ENCODE assay signal across 8 cellular contexts in genomic region chr11:2883717-2884423, GRCh38. TPM values are rescaled to one million over a fixed set of nuclear protein-coding genes. Genes with fewer than 3 reads are reported as not detected.
DNase-seq lines count a peak whose midpoint lies in the region; ATAC-seq, FAIRE-seq and TF ChIP-seq lines count a peak whose summit lies in the region.

No MANE protein-coding gene starts in this region.

- peaks cover 4% of the 10 kb centered on the region for H3K9me3 ChIP-seq in AG04450 (ENCODE audit: control insufficient read depth, insufficient read depth, low read length)
- H3K9me3 ChIP-seq in endothelial cell of umbilical vein (replicated peaks; ENCODE audit: control insufficient read depth, insufficient read depth, low read length): no peaks in the 10 kb centered on the region
- no peaks in the 10 kb centered on the region for H3K9me3 ChIP-seq in naive thymus-derived CD4-positive, alpha-beta T cell (ENCODE audit: control insufficient read depth in 2 of 3, low read length in 3 of 3)

- POLR2A ChIA-PET in AG04450 (lab: Yijun Ruan, JAX): interaction anchor here (0.9 to 6.6 kb wide), 4 partner anchors 46 to 351 kb away, joined by 4 to 46 read pairs (median 6); partner anchors contain the start of genes KCNQ1OT1 and PHLDA2
- POLR2A ChIA-PET in endothelial cell of umbilical vein (lab: Charles Lee): interaction anchor here (1.4 kb wide), 1 partner anchor 184 kb away, joined by 4 read pairs; the partner anchor contains the start of gene KCNQ1OT1
- POLR2A ChIA-PET in naive thymus-derived CD4-positive, alpha-beta T cell (lab: Charles Lee): no interaction called here
- POLR2A ChIA-PET in activated CD4-positive, alpha-beta T cell treated with anti-CD3 and anti-CD28 coated beads for 36 hours (lab: Charles Lee): no interaction called here

- H3K4me1 Mint-ChIP-seq in naive thymus-derived CD4-positive, alpha-beta T cell: peaks cover 0 to 26% (median 21%) of the 10 kb centered on the region in 7 donors
- peaks cover 4% of the 10 kb centered on the region for H3K4me1 Mint-ChIP-seq in activated CD4-positive, alpha-beta T cell treated with anti-CD3 and anti-CD28 coated beads for 36 hours

- peak overlapping the region in 1 of 9 donors; percentile 3 for H3K27ac Mint-ChIP-seq in naive thymus-derived CD4-positive, alpha-beta T cell
- H3K27ac Mint-ChIP-seq in activated CD4-positive, alpha-beta T cell treated with anti-CD3 and anti-CD28 coated beads for 36 hours: no peak overlapping the region

- H3K27ac ChIP-seq in AG04450 (ENCODE audit: low read depth, low read length): no peak overlapping the region
- H3K27ac ChIP-seq in endothelial cell of umbilical vein (ENCODE audit: insufficient read depth, low read depth, low read length): no peak overlapping the region
- H3K27ac ChIP-seq in naive thymus-derived CD4-positive, alpha-beta T cell (ENCODE audit: low read depth, low read length): no peak overlapping the region

- no peak overlapping the region for H3K9ac ChIP-seq in endothelial cell of umbilical vein (replicated peaks; ENCODE audit: extremely low read depth, insufficient read depth, low read length)

- TF ChIP-seq CTCF in AG04450 (IDR thresholded peaks at IDR 0.05; ENCODE audit: low read depth, low read length) (no peak), endothelial cell of umbilical vein (IDR thresholded peaks at IDR 0.05; ENCODE audit: extremely low read depth in 1 of 2, insufficient read depth in 1 of 2, low read depth in 1 of 2, low read length in 2 of 2) (no peak), GM10266 (IDR thresholded peaks at IDR 0.05; ENCODE audit: control insufficient read depth, insufficient read depth, low read depth, missing control alignments) (no peak)

- H3K4me3 ChIP-seq in AG04450 (ENCODE audit: low read depth, low read length): peak overlapping the region; percentile 65
- H3K4me3 ChIP-seq in endothelial cell of umbilical vein (replicated peaks in 1 of 3; ENCODE audit: insufficient read depth in 1 of 3, low read depth in 1 of 3, low read length in 3 of 3): peak overlapping the region; percentile 24 to 44 (median 31)
- H3K4me3 ChIP-seq in naive thymus-derived CD4-positive, alpha-beta T cell (ENCODE audit: low read length): peak overlapping the region; percentile 33

- peak overlapping the region; percentile 40 for H3K4me2 ChIP-seq in endothelial cell of umbilical vein (ENCODE audit: insufficient read depth, low read length)

- dilution Hi-C loops in endothelial cell of umbilical vein (cut with MboI; ENCODE audit: extremely low pct_ligation_motif_present, low sequenced_read_pairs): no loop called here

- no peak for TF ChIP-seq POLR2A in endothelial cell of umbilical vein (IDR thresholded peaks at IDR 0.05; ENCODE audit: low read depth, low read length)

- no peaks in the 10 kb centered on the region for H4K20me1 ChIP-seq in endothelial cell of umbilical vein (replicated peaks; ENCODE audit: control insufficient read depth, extremely low read depth, insufficient read depth, low read length)

- H2AFZ ChIP-seq in endothelial cell of umbilical vein (ENCODE audit: low read depth, low read length): peak overlapping the region; percentile 67

- intact Hi-C loops in endothelial cell of umbilical vein (cut with micrococcal nuclease): loop anchor here (10.0 kb wide), 2 partner anchors 109 to 579 kb away; partner anchors contain the start of genes C11orf21 and TSPAN32
- intact Hi-C loops in naive thymus-derived CD4-positive, alpha-beta T cell (cut with micrococcal nuclease): loop anchor here (2.0 to 10.0 kb wide), 2 partner anchors 109 to 541 kb away; partner anchors contain the start of gene NAP1L4 (in 1 of the 2)
- intact Hi-C loops in activated CD4-positive, alpha-beta T cell treated with anti-CD3 and anti-CD28 coated beads for 36 hours (cut with DNase I, micrococcal nuclease): no loop called here

- no TSS peak for BruUV-seq in endothelial cell of umbilical vein (replicated peaks; lab: Mats Ljungman, UMichigan)

- H3K9me1 ChIP-seq in endothelial cell of umbilical vein (replicated peaks; ENCODE audit: control insufficient read depth, extremely low read depth, insufficient read depth, low read length): no peaks in the 10 kb centered on the region

- peak overlapping the region in 9 of 10 donors; percentile 50 to 81 (median 72) for H3K4me3 Mint-ChIP-seq in naive thymus-derived CD4-positive, alpha-beta T cell
- H3K4me3 Mint-ChIP-seq in activated CD4-positive, alpha-beta T cell treated with anti-CD3 and anti-CD28 coated beads for 36 hours: no peak overlapping the region

- peaks cover 8% of the 10 kb centered on the region for H3K4me1 ChIP-seq in endothelial cell of umbilical vein (ENCODE audit: control insufficient read depth, extremely low read depth, insufficient read depth, low read length)
- H3K4me1 ChIP-seq in naive thymus-derived CD4-positive, alpha-beta T cell (ENCODE audit: control insufficient read depth in 2 of 2, insufficient read depth in 2 of 2, low read length in 2 of 2): peaks cover 0 to 5% of the 10 kb centered on the region in 2 donors

- H3K79me2 ChIP-seq in endothelial cell of umbilical vein (ENCODE audit: control insufficient read depth, insufficient read depth, low read length): no peaks in the 10 kb centered on the region

- H3K9me3 Mint-ChIP-seq in naive thymus-derived CD4-positive, alpha-beta T cell: peaks cover 0 to 1% (median 0%) of the 10 kb centered on the region in 11 donors
- no peaks in the 10 kb centered on the region for H3K9me3 Mint-ChIP-seq in activated CD4-positive, alpha-beta T cell treated with anti-CD3 and anti-CD28 coated beads for 36 hours (ENCODE audit: low read depth)

- H3K36me3 ChIP-seq in endothelial cell of umbilical vein (ENCODE audit: control insufficient read depth in 2 of 2, extremely low read depth in 1 of 2, insufficient read depth in 2 of 2, low read length in 2 of 2): no peaks in the 10 kb centered on the region
- peaks cover 0 to 5% (median 0%) of the 10 kb centered on the region in 3 experiments for H3K36me3 ChIP-seq in naive thymus-derived CD4-positive, alpha-beta T cell (ENCODE audit: control insufficient read depth in 2 of 3, insufficient read depth in 3 of 3, low read length in 3 of 3)

- no peaks in the 10 kb centered on the region for H3K36me3 Mint-ChIP-seq in naive thymus-derived CD4-positive, alpha-beta T cell
- H3K36me3 Mint-ChIP-seq in activated CD4-positive, alpha-beta T cell treated with anti-CD3 and anti-CD28 coated beads for 36 hours (ENCODE audit: low read depth): no peaks in the 10 kb centered on the region

- peaks cover 23% of the 10 kb centered on the region for H3K27me3 ChIP-seq in AG04450 (ENCODE audit: control insufficient read depth, insufficient read depth, low read length)
- peaks cover 3 to 14% of the 10 kb centered on the region in 2 experiments for H3K27me3 ChIP-seq in endothelial cell of umbilical vein (ENCODE audit: control insufficient read depth in 2 of 2, insufficient read depth in 2 of 2, low read length in 2 of 2)
- H3K27me3 ChIP-seq in naive thymus-derived CD4-positive, alpha-beta T cell (ENCODE audit: control insufficient read depth in 2 of 2, insufficient read depth in 2 of 2, low read length in 2 of 2): no peaks in the 10 kb centered on the region

- no peak for FAIRE-seq in endothelial cell of umbilical vein (lab: Jason Lieb, UNC)

- H3K27me3 Mint-ChIP-seq in naive thymus-derived CD4-positive, alpha-beta T cell: peaks cover 0 to 47% (median 0%) of the 10 kb centered on the region in 5 donors
- H3K27me3 Mint-ChIP-seq in activated CD4-positive, alpha-beta T cell treated with anti-CD3 and anti-CD28 coated beads for 36 hours: peaks cover 5% of the 10 kb centered on the region

- DNase-seq in AG04450 (ENCODE audit: low read depth, low spot score) (no peak), NCI-H2227 (lab: John Stamatoyannopoulos, UW; ENCODE audit: unreplicated experiment) (peak; percentile 74), endothelial cell of umbilical vein (ENCODE audit: low read depth, low spot score) (peak; percentile 21), NCI-H2196 treated with DMSO at 0.1 percent for 48 hours (lab: John Stamatoyannopoulos, UW; ENCODE audit: unreplicated experiment) (no peak), GM10266 (ENCODE audit: extremely low spot score) (no peak), HuH-7.5 (ENCODE audit: low spot score) (no peak)
- no peak for DNase-seq in naive thymus-derived CD4-positive, alpha-beta T cell
- DNase-seq in activated CD4-positive, alpha-beta T cell treated with anti-CD3 and anti-CD28 coated beads for 36 hours: no peak

- ATAC-seq in naive thymus-derived CD4-positive, alpha-beta T cell: no peak
- ATAC-seq in activated CD4-positive, alpha-beta T cell treated with anti-CD3 and anti-CD28 coated beads for 36 hours: no peak

- CTCF ChIA-PET in AG04450 (lab: Charles Lee): interaction anchor here (0.8 to 11.7 kb wide), 3 partner anchors 9 to 483 kb away, joined by 3 to 403 read pairs (median 5); partner anchors contain the start of gene TSSC4
- CTCF ChIA-PET in endothelial cell of umbilical vein (lab: Charles Lee): interaction anchor here (16.2 kb wide), 1 partner anchor 350 kb away, joined by 711 read pairs; no protein-coding TSS in a partner anchor
- CTCF ChIA-PET in naive thymus-derived CD4-positive, alpha-beta T cell (lab: Charles Lee): interaction anchor here (0.7 kb wide), 1 partner anchor 379 kb away, joined by 3 read pairs; no protein-coding TSS in a partner anchor
- CTCF ChIA-PET in activated CD4-positive, alpha-beta T cell treated with anti-CD3 and anti-CD28 coated beads for 36 hours (lab: Charles Lee): interaction anchor here (0.8 to 1.3 kb wide), 2 partner anchors 9 to 338 kb away, joined by 3 to 4 read pairs; no protein-coding TSS in a partner anchor

RNA-seq across cellular contexts. Expression of gene CDKN1C, which starts 1.7 kb away (rescaled TPM):
- polyA plus RNA-seq in AG04450 (2011; rRNA removed) (6.3 and 8.1 TPM in 2 replicates), endothelial cell of umbilical vein (4.1 and 6.6 TPM in 2 replicates)
- 1.8 and 4.0 TPM in 2 replicates for polyA minus RNA-seq in AG04450 (2011; rRNA and poly(A)+ RNA removed)
- 5.2 and 9.0 TPM in 2 replicates for total RNA-seq in endothelial cell of umbilical vein
- 1.6 and 2.5 TPM in 2 replicates for polyA plus RNA-seq in endothelial cell of umbilical vein (2011; cell fraction: cytosol; rRNA removed)
- 1.9 TPM in 2 replicates for polyA plus RNA-seq in endothelial cell of umbilical vein (2011; cell fraction: nucleus; rRNA removed)
- 0.99 and 2.3 TPM in 2 replicates for polyA plus RNA-seq in endothelial cell of umbilical vein (2012)
- 1.4 and 2.4 TPM in 2 replicates for polyA minus RNA-seq in endothelial cell of umbilical vein
- polyA minus RNA-seq in endothelial cell of umbilical vein (2011; cell fraction: cytosol; rRNA and poly(A)+ RNA removed): 55.3 TPM
- polyA minus RNA-seq in endothelial cell of umbilical vein (2011; cell fraction: nucleus; rRNA and poly(A)+ RNA removed): 0.63 and 2.2 TPM in 2 replicates
- 10 to 100 TPM in 1 of 5 experiments, 1 to 10 TPM in 3, under 1 TPM in 1; 0.53 to 36.0 (median 6.0) TPM for total RNA-seq in naive thymus-derived CD4-positive, alpha-beta T cell
- polyA plus RNA-seq in naive thymus-derived CD4-positive, alpha-beta T cell: under 1 TPM; 0.35 to 0.94 TPM
- total RNA-seq in activated CD4-positive, alpha-beta T cell treated with anti-CD3 and anti-CD28 coated beads for 36 hours: under 1 TPM; 0.21 to 0.53 TPM

RNA-seq across cellular contexts. Expression of gene PHLDA2, which starts 45.4 kb away (rescaled TPM):
- polyA plus RNA-seq in AG04450 (2011; rRNA removed) (9.6 and 14.4 TPM in 2 replicates), endothelial cell of umbilical vein (38.5 and 45.6 TPM in 2 replicates)
- 3.2 and 3.6 TPM in 2 replicates for polyA minus RNA-seq in AG04450 (2011; rRNA and poly(A)+ RNA removed)
- 44.5 and 51.5 TPM in 2 replicates for total RNA-seq in endothelial cell of umbilical vein
- 20.7 and 42.6 TPM in 2 replicates for polyA plus RNA-seq in endothelial cell of umbilical vein (2011; cell fraction: cytosol; rRNA removed)
- 9.4 and 13.0 TPM in 2 replicates for polyA plus RNA-seq in endothelial cell of umbilical vein (2011; cell fraction: nucleus; rRNA removed)
- polyA plus RNA-seq in endothelial cell of umbilical vein (2012): 36.8 and 57.9 TPM in 2 replicates
- polyA minus RNA-seq in endothelial cell of umbilical vein: 3.8 and 5.2 TPM in 2 replicates
- polyA minus RNA-seq in endothelial cell of umbilical vein (2011; cell fraction: cytosol; rRNA and poly(A)+ RNA removed): 76.2 TPM
- polyA minus RNA-seq in endothelial cell of umbilical vein (2011; cell fraction: nucleus; rRNA and poly(A)+ RNA removed): 4.0 and 13.1 TPM in 2 replicates
- total RNA-seq in naive thymus-derived CD4-positive, alpha-beta T cell: 1 to 10 TPM in 3 of 5 experiments, not detected in 2; 2.5 to 7.9 (median 4.5) TPM
- polyA plus RNA-seq in naive thymus-derived CD4-positive, alpha-beta T cell: not detected
- 1 to 10 TPM; 3.1 to 3.7 TPM for total RNA-seq in activated CD4-positive, alpha-beta T cell treated with anti-CD3 and anti-CD28 coated beads for 36 hours

Comparison
In these comparisons a context has a peak if more than half of its experiments do, and no peak if none do; other contexts are left out.
1. DNase-seq: peak in NCI-H2227 (single experiment) and endothelial cell of umbilical vein (single experiment); none in AG04450 (single experiment), naive thymus-derived CD4-positive, alpha-beta T cell (0 of 9), NCI-H2196 treated with DMSO at 0.1 percent for 48 hours (single experiment), GM10266 (single experiment), HuH-7.5 (single experiment) and activated CD4-positive, alpha-beta T cell treated with anti-CD3 and anti-CD28 coated beads for 36 hours (single experiment).
2. POLR2A ChIA-PET loops: an anchor here in AG04450 (0.9 to 6.6 kb wide) and endothelial cell of umbilical vein (1.4 kb wide); none called in naive thymus-derived CD4-positive, alpha-beta T cell and activated CD4-positive, alpha-beta T cell treated with anti-CD3 and anti-CD28 coated beads for 36 hours.
3. intact Hi-C loops: an anchor here in endothelial cell of umbilical vein (10.0 kb wide) and naive thymus-derived CD4-positive, alpha-beta T cell (2.0 to 10.0 kb wide); none called in activated CD4-positive, alpha-beta T cell treated with anti-CD3 and anti-CD28 coated beads for 36 hours.
4. Peak in every context shown above with its lines, with median percentiles within 50 percentile points of each other: H3K4me3 ChIP-seq.